In the genomic region with DNA sequence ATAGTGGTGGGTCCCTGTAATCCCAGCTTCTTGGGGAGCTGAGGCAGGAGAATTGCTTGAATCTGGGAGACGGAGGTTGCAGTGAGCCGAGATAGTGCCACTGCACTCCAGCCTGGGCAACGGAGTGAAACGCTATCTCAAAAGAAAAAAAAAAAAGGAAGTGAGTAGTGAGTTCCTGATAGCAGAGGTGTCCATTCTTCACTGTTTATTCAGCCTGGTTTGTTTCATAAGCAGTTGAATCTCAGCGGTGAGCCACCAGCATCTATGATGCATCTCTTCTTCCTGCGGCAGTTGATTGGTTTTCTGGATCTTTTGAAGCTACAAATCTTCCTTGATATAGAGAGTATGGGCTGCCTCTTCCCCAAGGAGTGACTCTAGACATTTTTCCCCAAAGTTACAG, we compare ENCODE assay signal across 13 cellular contexts.
DNase-seq lines count a peak whose midpoint lies in the region; ATAC-seq, FAIRE-seq and TF ChIP-seq lines count a peak whose summit lies in the region.
"Had no signal": no experiment of that assay in that cellular context is flagged by ENCODE, and none has a peak within 500 bp of the region (broad histone marks: within the 10 kb centered on the region; RNA-seq: fewer than 3 reads in every experiment).

No MANE protein-coding gene starts in this region.

- H3K9me3 ChIP-seq in H1 (ENCODE audit: insufficient read depth in 2 of 2, low read depth in 1 of 2, low read length in 1 of 2) (no peaks in the 10 kb centered on the region), GM23248 (ENCODE audit: low read depth) (no peaks in the 10 kb centered on the region), BE2C (no peaks in the 10 kb centered on the region)

- no peak overlapping the region for H2BK120ac ChIP-seq in H1 (replicated peaks; ENCODE audit: low read depth, low read length)

- H3K27me3 ChIP-seq in H1 (replicated peaks in 1 of 4; ENCODE audit: control insufficient read depth in 3 of 4, extremely low read depth in 1 of 4, insufficient read depth in 3 of 4, low read length in 3 of 4) (no peaks in the 10 kb centered on the region), GM23248 (replicated peaks; ENCODE audit: insufficient read depth) (no peaks in the 10 kb centered on the region), BE2C (no peaks in the 10 kb centered on the region)

- no peak for FAIRE-seq in H1 (lab: Jason Lieb, UNC)

- H3K23ac ChIP-seq in H1 (ENCODE audit: insufficient read length): no peak overlapping the region

- POLR2A ChIA-PET in H1 (lab: Charles Lee; ENCODE audit: partially characterized antibody): no interaction called here

- H3K9me2 ChIP-seq in GM23248 (ENCODE audit: insufficient read depth): no peaks in the 10 kb centered on the region

- TF ChIP-seq EP300 in H1 (IDR thresholded peaks at IDR 0.05; ENCODE audit: borderline replicate concordance in 1 of 2, low read depth in 2 of 2, low read length in 2 of 2): no peak

- no peak overlapping the region for H4K5ac ChIP-seq in H1 (ENCODE audit: insufficient read length, low read depth, low read length)

- H3K14ac ChIP-seq in H1 (ENCODE audit: insufficient read length): no peak overlapping the region

- H3K18ac ChIP-seq in H1 (ENCODE audit: extremely low read depth, low read length): no peak overlapping the region

- no peak for TF ChIP-seq RAD21 in H1 (IDR thresholded peaks at IDR 0.05 in 1 of 2, conservative IDR thresholded peaks at IDR 0.05 in 1 of 2; ENCODE audit: low read depth in 2 of 2, low read length in 2 of 2)

- no peak overlapping the region for H2BK5ac ChIP-seq in H1 (ENCODE audit: low read depth, low read length)

- no peaks in the 10 kb centered on the region for H3K4me1 ChIP-seq in H1 (replicated peaks in 1 of 4; ENCODE audit: control insufficient read depth in 3 of 4, insufficient read depth in 4 of 4, low read length in 3 of 4)
- H3K4me1 ChIP-seq in GM23248 (ENCODE audit: insufficient read depth): no peaks in the 10 kb centered on the region
- no peaks in the 10 kb centered on the region for H3K4me1 ChIP-seq in BE2C

- TF ChIP-seq POLR2A in H1 (IDR thresholded peaks at IDR 0.05; ENCODE audit: control extremely low read depth in 1 of 2, low read depth in 2 of 2, low read length in 2 of 2): no peak

- no peaks in the 10 kb centered on the region for H3K23me2 ChIP-seq in H1 (ENCODE audit: low read depth, low read length)

- H3K4me3 ChIP-seq in H1 (ENCODE audit: extremely low read depth in 1 of 4, insufficient read depth in 2 of 4, low read depth in 3 of 4, low read length in 4 of 4): no peak overlapping the region
- no peak overlapping the region for H3K4me3 ChIP-seq in GM23248
- no peak overlapping the region for H3K4me3 ChIP-seq in BE2C (ENCODE audit: low read depth, low read length)

- no peak overlapping the region for H3K27ac ChIP-seq in H1 (ENCODE audit: low read depth, low read length)
- no peak overlapping the region for H3K27ac ChIP-seq in GM23248
- H3K27ac ChIP-seq: KMS-11 had no signal

- ATAC-seq in GM19328 (IDR thresholded peaks at IDR 0.05; ENCODE audit: unreplicated experiment) (peak; percentile 85), HG02798 (IDR thresholded peaks at IDR 0.05; ENCODE audit: poor library complexity, unreplicated experiment) (peak; percentile 87), HG03521 (IDR thresholded peaks at IDR 0.05; ENCODE audit: unreplicated experiment) (peak; percentile 81), esophagus mucosa (no peak)
- ATAC-seq: naive thymus-derived CD4-positive, alpha-beta T cell had no signal

- H3F3A ChIP-seq in GM23248 (ENCODE audit: insufficient read depth): no peaks in the 10 kb centered on the region

- CTCF ChIA-PET in H1 (lab: Charles Lee; ENCODE audit: partially characterized antibody): no interaction called here

- no peak overlapping the region for H2AK5ac ChIP-seq in H1 (ENCODE audit: low read depth, low read length)

- H3K79me1 ChIP-seq in H1 (ENCODE audit: low read depth, low read length): no peaks in the 10 kb centered on the region

- peak overlapping the region; percentile 39; the same call in 1 of the 2 replicates for H2AFZ ChIP-seq in H1 (ENCODE audit: low read length)
- H2AFZ ChIP-seq in GM23248: no peak overlapping the region

- H3K36me3 ChIP-seq in H1 (ENCODE audit: control insufficient read depth in 2 of 4, insufficient read depth in 4 of 4, low read length in 3 of 4) (no peaks in the 10 kb centered on the region), GM23248 (ENCODE audit: low read depth) (no peaks in the 10 kb centered on the region), BE2C (no peaks in the 10 kb centered on the region)

- no peak overlapping the region for H3K4ac ChIP-seq in H1 (replicated peaks; ENCODE audit: insufficient read length, low read depth, low read length)

- H3K9ac ChIP-seq in H1 (replicated peaks in 1 of 4; ENCODE audit: extremely low read depth in 1 of 4, low read depth in 3 of 4, low read length in 3 of 4) (no peak overlapping the region), GM23248 (no peak overlapping the region)
- H3K9ac ChIP-seq: KMS-11 had no signal

- no peak overlapping the region for H2BK15ac ChIP-seq in H1 (ENCODE audit: low read length)

- H4K20me1 ChIP-seq in H1 (replicated peaks in 1 of 2; ENCODE audit: control insufficient read depth in 1 of 2, insufficient read depth in 2 of 2, low read length in 2 of 2) (no peaks in the 10 kb centered on the region), GM23248 (ENCODE audit: insufficient read depth) (no peaks in the 10 kb centered on the region)

- H3K79me2 ChIP-seq in H1 (ENCODE audit: control insufficient read depth in 1 of 2, insufficient read depth in 2 of 2, low read length in 2 of 2): no peaks in the 10 kb centered on the region
- no peaks in the 10 kb centered on the region for H3K79me2 ChIP-seq in GM23248 (ENCODE audit: insufficient read depth)

- in situ Hi-C loops in GM23248 (cut with MboI): no loop called here

- no peak overlapping the region for H4K91ac ChIP-seq in H1 (replicated peaks; ENCODE audit: insufficient read length, low read length)

- H2BK20ac ChIP-seq in H1 (ENCODE audit: low read length): no peak overlapping the region

- H3K4me2 ChIP-seq in H1 (ENCODE audit: insufficient read depth in 1 of 2, low read depth in 2 of 2, low read length in 2 of 2) (no peak overlapping the region), GM23248 (ENCODE audit: unreplicated experiment) (no peak overlapping the region)
- H3K4me2 ChIP-seq: KMS-11 had no signal

- H3K56ac ChIP-seq in H1 (replicated peaks; ENCODE audit: insufficient read length, low read depth, low read length): no peak overlapping the region

- no peak overlapping the region; the same call in 1 of the 2 replicates for H4K8ac ChIP-seq in H1 (ENCODE audit: extremely low read depth, insufficient read depth, low read length)

- no peak for TF ChIP-seq CTCF in H1 (IDR thresholded peaks at IDR 0.05; ENCODE audit: control extremely low read depth in 1 of 3, insufficient read depth in 1 of 3, low read depth in 1 of 3, low read length in 3 of 3)
- TF ChIP-seq CTCF in BE2C (IDR thresholded peaks at IDR 0.05; ENCODE audit: low read depth, low read length): no peak

- DNase-seq in H1 (ENCODE audit: low read depth in 1 of 2, low spot score in 2 of 2): no peak
- DNase-seq in A172 (ENCODE audit: low spot score): no peak
- DNase-seq in GM23248: no peak
- no peak for DNase-seq in BE2C
- DNase-seq: activated CD4-positive, alpha-beta T cell treated with anti-CD3 and anti-CD28 coated beads, Interleukin-2, amount 10 ng/mL, durations not matched to agents 24 days and 14 days; activated naive CD4-positive, alpha-beta T cell treated with anti-CD3 and anti-CD28 coated beads for 36 hours; islet precursor cell; naive thymus-derived CD4-positive, alpha-beta T cell had no signal

- H2BK12ac ChIP-seq in H1 (ENCODE audit: low read depth, low read length): no peak overlapping the region

- 90% methylated on average over 6 of the region's 6 CpGs; no CpG with 5 or more reads in 1 of the 2 experiments for WGBS in H1 (ENCODE audit: extremely low coverage in 1 of 2, insufficient coverage in 1 of 2, insufficient read length in 1 of 2, insufficient replicate concordance in 2 of 2, low coverage in 1 of 2, low lambda C conversion rate in 2 of 2, missing lambda C conversion rate in 1 of 2), 2 experiments
- 30 to 34% methylated on average over 6 of the region's 6 CpGs for WGBS in GM23248 (ENCODE audit: low coverage in 1 of 2, low lambda C conversion rate in 2 of 2, missing lambda C conversion rate in 2 of 2), 2 experiments

TF ChIP-seq in H1, 55 proteins besides CTCF, POLR2A, EP300 and RAD21 (continues in another document):
- TF ChIP-seq TAF7 (optimal IDR thresholded peaks at IDR 0.05; ENCODE audit: borderline replicate concordance, low read depth, low read length) (no peak), NANOG (IDR thresholded peaks at IDR 0.05; ENCODE audit: insufficient read depth, low read depth, low read length, poor library complexity, severe bottlenecking) (no peak), ATF2 (IDR thresholded peaks at IDR 0.05; ENCODE audit: low read length) (no peak), RNF2 (IDR thresholded peaks at IDR 0.05; ENCODE audit: borderline replicate concordance, low read depth, low read length, missing control alignments, poor library complexity, severe bottlenecking) (no peak), FOSL1 (IDR thresholded peaks at IDR 0.05; ENCODE audit: insufficient read depth, low read depth, low read length) (no peak)
